Comparison of ENCODE assay signal across 17 cellular contexts in genomic region chr13:99629641-99630040, GRCh38.
"Had no signal": no experiment of that assay in that cellular context is flagged by ENCODE, and none has a peak within 500 bp of the region (broad histone marks: within the 10 kb centered on the region; RNA-seq: fewer than 3 reads in every experiment).

No MANE protein-coding gene starts in this region.

- H3K4me1 ChIP-seq: upper lobe of left lung, vagina had no signal

- ATAC-seq: left colon; mucosa of descending colon; naive thymus-derived CD8-positive, alpha-beta T cell had no signal

- H3K36me3 ChIP-seq: thyroid gland, upper lobe of left lung, vagina had no signal

- H3K4me2 ChIP-seq: hepatocyte had no signal

- H2AFZ ChIP-seq: hepatocyte had no signal

- H3K4me3 Mint-ChIP-seq: naive thymus-derived CD8-positive, alpha-beta T cell had no signal

- H3K4me3 ChIP-seq: dorsolateral prefrontal cortex, hepatocyte, mucosa of descending colon, thyroid gland, upper lobe of left lung, vagina had no signal

- H3K9me3 ChIP-seq: thyroid gland, upper lobe of left lung, vagina had no signal

- DNase-seq: cortex of kidney; dorsolateral prefrontal cortex; effector CD8-positive, alpha-beta T cell; head of caudate nucleus; kidney; left colon; mammary epithelial cell; mucosa of descending colon; naive thymus-derived CD8-positive, alpha-beta T cell; posterior cingulate gyrus; small intestine; stimulated activated CD4-positive, alpha-beta T cell treated with anti-CD3 and anti-CD28 coated beads, Interleukin-12 subunit alpha, Interleukin-12 subunit beta, amount 100 ng/mL, for 4 hours; stimulated activated naive CD4-positive, alpha-beta T cell treated with Interleukin-2 at 50 U/mL for 16 hours; thyroid gland; upper lobe of left lung had no signal

- H3K27ac ChIP-seq: hepatocyte, thyroid gland, upper lobe of left lung, vagina had no signal

- H3K27me3 ChIP-seq: dorsolateral prefrontal cortex, hepatocyte, thyroid gland, upper lobe of left lung, vagina had no signal
